Comparison of ENCODE assay signal across 21 cellular contexts in genomic region chr18:59429608-59430007, GRCh38.
"Had no signal": no experiment of that assay in that cellular context is flagged by ENCODE, and none has a peak within 500 bp of the region (broad histone marks: within the 10 kb centered on the region; RNA-seq: fewer than 3 reads in every experiment).

No MANE protein-coding gene starts in this region.

- ATAC-seq: K562, Panc1, PC-3, SK-N-SH treated with all-trans-retinoic acid at 6 μM for 48 hours had no signal

- H3K27ac ChIP-seq: HL-60, KMS-11, RWPE1 had no signal

- H3K9ac ChIP-seq: KMS-11 had no signal

- FAIRE-seq: HTR-8/SVneo, K562 had no signal

- DNase-seq: Kasumi-1, MM.1S, NCI-H1092 treated with DMSO at 0.1 percent for 48 hours, NCI-H1436, NCI-H187, NCI-H2029, NCI-H2081 treated with DMSO at 0.1 percent for 48 hours, NCI-H2171 treated with DMSO at 0.1 percent for 48 hours, NCI-H345, NCI-H446 treated with DMSO at 0.1 percent for 48 hours, NCI-H510A treated with DMSO at 0.1 percent for 48 hours, NCI-H526, PC-3, SHP77 had no signal

- H3K4me2 ChIP-seq: KMS-11 had no signal

- H3K4me3 ChIP-seq: K562 had no signal
